ENCODE assay signal across 8 cellular contexts in the genomic region with DNA sequence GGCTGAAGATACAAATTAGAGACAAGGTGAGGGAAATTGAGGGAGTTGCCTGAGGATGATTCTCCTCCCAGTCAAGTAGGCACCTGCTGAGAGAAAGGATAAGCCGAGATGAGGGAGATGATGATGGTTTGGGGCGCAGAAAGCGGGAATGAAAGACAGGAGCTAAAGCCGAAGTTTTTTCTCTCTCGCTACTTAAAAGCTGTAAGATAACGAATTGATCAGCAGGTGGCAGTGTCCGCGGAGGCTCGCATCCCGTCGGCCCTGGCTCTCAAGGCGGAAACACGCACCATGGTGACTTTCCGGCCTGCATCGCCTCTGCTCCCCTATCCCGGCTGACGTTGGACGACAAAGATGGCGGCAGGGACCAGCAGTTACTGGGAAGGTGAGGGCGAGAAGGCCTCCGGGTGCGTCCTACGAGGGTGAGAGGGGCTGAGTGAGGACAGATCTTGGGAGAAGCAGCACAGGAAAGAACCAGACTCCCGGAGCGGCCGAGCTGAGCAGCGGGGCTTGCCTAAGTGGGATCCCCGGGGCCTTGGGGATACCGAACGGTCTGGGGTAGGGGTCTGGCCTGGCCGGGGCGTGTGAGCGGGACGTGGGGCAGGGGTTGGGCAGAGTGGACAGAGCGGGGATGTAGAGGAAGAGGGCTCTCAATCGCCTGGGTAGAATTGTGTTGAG.
DNase-seq lines count a peak whose midpoint lies in the region; ATAC-seq lines count a peak whose summit lies in the region.

A gene (plus strand): TSS at position 326 of the 675 bp plus-strand sequence. CDS start 26 bp downstream, at position 352.

- peak; percentile 94 for ATAC-seq in GM19025 (IDR thresholded peaks at IDR 0.05; ENCODE audit: low read depth, unreplicated experiment)
- ATAC-seq in HG03342 (IDR thresholded peaks at IDR 0.05; ENCODE audit: unreplicated experiment) = peak; percentile 92

- DNase-seq in AML-193 (lab: John Stamatoyannopoulos, UW) (peak; percentile 97 to 98), NCI-H446 (lab: John Stamatoyannopoulos, UW) (peak; percentile 94 to 96), cerebellar nuclear complex (lab: John Stamatoyannopoulos, UW) (peak; percentile 72 to 86), islet precursor cell (peak; percentile 98)
- peak; percentile 88 for DNase-seq in activated CD4-positive, CD25-positive, alpha-beta regulatory T cell treated with anti-CD3 and anti-CD28 coated beads, Interleukin-2, amount 50 U/mL, for 72 hours
- peak; percentile 87 to 89 (median 89) for DNase-seq in stimulated activated CD4-positive, alpha-beta T cell treated with anti-CD3 and anti-CD28 coated beads, Interleukin-12 subunit alpha, Interleukin-12 subunit beta, amount 100 ng/mL, for 48 hours (ENCODE audit: low read depth in 2 of 3, low spot score in 1 of 3)

Comparison
In these comparisons a context has a peak if more than half of its experiments do, and no peak if none do; other contexts are left out.
1. Peak in every context shown above with its lines: DNase-seq and ATAC-seq.